Comparison of ENCODE assay signal across 17 cellular contexts in genomic region chr2:135701442-135701841, GRCh38. TPM values are rescaled to one million over a fixed set of nuclear protein-coding genes. Genes with fewer than 3 reads are reported as not detected.
DNase-seq lines count a peak whose midpoint lies in the region; ATAC-seq, FAIRE-seq and TF ChIP-seq lines count a peak whose summit lies in the region.
"Had no signal": no experiment of that assay in that cellular context is flagged by ENCODE, and none has a peak within 500 bp of the region (broad histone marks: within the 10 kb centered on the region; RNA-seq: fewer than 3 reads in every experiment).

No MANE protein-coding gene starts in this region.

- no peak overlapping the region for H3K4me3 ChIP-seq in bronchial epithelial cell (ENCODE audit: low read depth, low read length)
- H3K4me3 ChIP-seq: lung, PC-9, suprapubic skin had no signal

- TF ChIP-seq CTCF in bronchial epithelial cell (IDR thresholded peaks at IDR 0.05; ENCODE audit: insufficient read depth, low read length, severe bottlenecking) = no peak

- peaks cover 4 to 5% of the 10 kb centered on the region in 2 donors for H3K36me3 Mint-ChIP-seq in stimulated activated naive B cell treated with anti-CD40 and anti-IgM and Interleukin-4, amounts not matched to agents 10 μg/mL and 1 μg/mL and 100 μg/mL, for 72 hours

- H3K27ac Mint-ChIP-seq in stimulated activated naive B cell treated with anti-CD40 and anti-IgM and Interleukin-4, amounts not matched to agents 10 μg/mL and 1 μg/mL and 100 μg/mL, for 72 hours = no peak overlapping the region
- H3K27ac Mint-ChIP-seq: T-helper 1 cell treated with Interleukin-12 subunit alpha and Interleukin-12 subunit beta and Interleukin-4 antibody, amounts not matched to agents 30 μg/mL and 1 μg/mL, for 36 hours had no signal

- H3K36me3 ChIP-seq in bronchial epithelial cell (ENCODE audit: control insufficient read depth, insufficient read depth, low read length) = no peaks in the 10 kb centered on the region
- H3K36me3 ChIP-seq: suprapubic skin had no signal

- H3K9me3 Mint-ChIP-seq in stimulated activated naive B cell treated with anti-CD40 and anti-IgM and Interleukin-4, amounts not matched to agents 10 μg/mL and 1 μg/mL and 100 μg/mL, for 72 hours = no peaks in the 10 kb centered on the region
- H3K9me3 Mint-ChIP-seq: T-helper 1 cell treated with Interleukin-12 subunit alpha and Interleukin-12 subunit beta and Interleukin-4 antibody, amounts not matched to agents 30 μg/mL and 1 μg/mL, for 36 hours had no signal

- no peaks in the 10 kb centered on the region for H3K27me3 Mint-ChIP-seq in stimulated activated naive B cell treated with anti-CD40 and anti-IgM and Interleukin-4, amounts not matched to agents 10 μg/mL and 1 μg/mL and 100 μg/mL, for 72 hours

- FAIRE-seq in bronchial epithelial cell (lab: Jason Lieb, UNC) = peak; percentile 97

- no peak overlapping the region for H3K4me3 Mint-ChIP-seq in stimulated activated naive B cell treated with anti-CD40 and anti-IgM and Interleukin-4, amounts not matched to agents 10 μg/mL and 1 μg/mL and 100 μg/mL, for 72 hours
- H3K4me3 Mint-ChIP-seq: T-helper 1 cell treated with Interleukin-12 subunit alpha and Interleukin-12 subunit beta and Interleukin-4 antibody, amounts not matched to agents 30 μg/mL and 1 μg/mL, for 36 hours had no signal

- H3K27me3 ChIP-seq in bronchial epithelial cell (ENCODE audit: control insufficient read depth, insufficient read depth, low read length) = no peaks in the 10 kb centered on the region
- H3K27me3 ChIP-seq: suprapubic skin had no signal

- in situ Hi-C loops in Caki2 (cut with HindIII; ENCODE audit: low pct_unique_long_range_greater_than_20kb, low sequenced_read_pairs) = no loop called here

- peaks cover 0 to 2% of the 10 kb centered on the region in 2 donors for H3K4me1 Mint-ChIP-seq in stimulated activated naive B cell treated with anti-CD40 and anti-IgM and Interleukin-4, amounts not matched to agents 10 μg/mL and 1 μg/mL and 100 μg/mL, for 72 hours

- ATAC-seq in stimulated activated naive B cell treated with anti-CD40 and anti-IgM and Interleukin-4, amounts not matched to agents 10 μg/mL and 1 μg/mL and 100 μg/mL, for 72 hours (replicated peaks) = no peak

- DNase-seq in Caki2 (ENCODE audit: low read depth) = peak; percentile 32
- DNase-seq in HS-5 (ENCODE audit: low read depth) = peak; percentile 25
- DNase-seq in bronchial epithelial cell (ENCODE audit: low read depth) = peak; percentile 91
- DNase-seq in kidney tubule cell (ENCODE audit: low spot score) = peak; percentile 79
- no peak for DNase-seq in NCI-H1436 treated with DMSO at 0.1 percent for 48 hours (lab: John Stamatoyannopoulos, UW)
- no peak for DNase-seq in NCI-H2081 treated with DMSO at 0.1 percent for 48 hours (lab: John Stamatoyannopoulos, UW)
- DNase-seq in NCI-H2029 (lab: John Stamatoyannopoulos, UW) = no peak
- no peak for DNase-seq in stimulated activated naive B cell treated with anti-CD40 and anti-IgM and Interleukin-4, amounts not matched to agents 10 μg/mL and 1 μg/mL and 100 μg/mL, for 72 hours
- DNase-seq: activated CD4-positive, alpha-beta T cell treated with anti-CD3 and anti-CD28 coated beads for 48 hours; COR-L47; NCI-H1048; NCI-H510A; nucleus accumbens; PC-9 had no signal

RNA-seq across cellular contexts. Expression of gene UBXN4, which starts 40.2 kb away (rescaled TPM):
- 36.8 and 41.1 TPM in 2 replicates for total RNA-seq in Caki2 (2014; rRNA removed; shearing (Covaris generic); ENCODE audit: low replicate concordance)
- 36.6 and 56.1 TPM in 2 replicates for total RNA-seq in bronchial epithelial cell

Comparison
In these comparisons a context has a peak if more than half of its experiments do, and no peak if none do; other contexts are left out.
1. DNase-seq: peak in Caki2 (single experiment), HS-5 (single experiment), bronchial epithelial cell (single experiment) and kidney tubule cell (single experiment); none in NCI-H1436 treated with DMSO at 0.1 percent for 48 hours (single experiment), NCI-H2081 treated with DMSO at 0.1 percent for 48 hours (single experiment), NCI-H2029 (single experiment) and stimulated activated naive B cell treated with anti-CD40 and anti-IgM and Interleukin-4, amounts not matched to agents 10 μg/mL and 1 μg/mL and 100 μg/mL, for 72 hours (single experiment).